14 cellular contexts compared by ENCODE assay signal in genomic region chr17:19250421-19251141, GRCh38. TPM values are rescaled to one million over a fixed set of nuclear protein-coding genes. Genes with fewer than 3 reads are reported as not detected.
A peak's percentile ranks its signal among the peaks of the same experiment; 100 is the strongest.
DNase-seq lines count a peak whose midpoint lies in the region; ATAC-seq, FAIRE-seq and TF ChIP-seq lines count a peak whose summit lies in the region.
"Had no signal": no experiment of that assay in that cellular context is flagged by ENCODE, and none has a peak within 500 bp of the region (broad histone marks: within the 10 kb centered on the region; RNA-seq: fewer than 3 reads in every experiment).

No MANE protein-coding gene starts in this region.

- no peaks in the 10 kb centered on the region for H3K9me3 ChIP-seq in pancreas
- no peaks in the 10 kb centered on the region for H3K9me3 ChIP-seq in aorta (ENCODE audit: control insufficient read depth, low read length)

- H3K36me3 ChIP-seq in pancreas (no peaks in the 10 kb centered on the region), aorta (ENCODE audit: control insufficient read depth in 1 of 2, insufficient read depth in 2 of 2, low read length in 1 of 2) (no peaks in the 10 kb centered on the region)

- H3K4me3 ChIP-seq in pancreas: no peak overlapping the region
- H3K4me3 ChIP-seq in aorta (ENCODE audit: low read length in 2 of 2): no peak overlapping the region

- no peak for FAIRE-seq in pancreas (lab: Jason Lieb, UNC)
- FAIRE-seq: astrocyte, GM18507 had no signal

- H3K27ac Mint-ChIP-seq in effector memory CD8-positive, alpha-beta T cell: no peak overlapping the region

- no peaks in the 10 kb centered on the region for H3K9me3 Mint-ChIP-seq in effector memory CD8-positive, alpha-beta T cell

- peak; percentile 88 for ATAC-seq in Right ventricle myocardium inferior
- ATAC-seq in pancreas: peak; percentile 58 to 75 (median 68)
- ATAC-seq in aorta (ENCODE audit: low FRiP score): peak; percentile 64
- no peak for ATAC-seq in effector memory CD8-positive, alpha-beta T cell (replicated peaks)
- no peak for ATAC-seq in GM21381 (IDR thresholded peaks at IDR 0.05; ENCODE audit: unreplicated experiment)
- ATAC-seq: Panc1 had no signal

- no peaks in the 10 kb centered on the region for H3K36me3 Mint-ChIP-seq in effector memory CD8-positive, alpha-beta T cell (ENCODE audit: insufficient read depth)

- H3K4me1 ChIP-seq in pancreas: peaks cover 7 to 25% (median 7%) of the 10 kb centered on the region in 3 donors
- H3K4me1 ChIP-seq in aorta (ENCODE audit: control insufficient read depth in 1 of 2, insufficient read depth in 2 of 2, low read length in 2 of 2): peaks cover 2 to 6% of the 10 kb centered on the region in 2 donors

- 78 to 81% methylated on average over 4 of the region's 4 CpGs for WGBS in pancreas, 2 donors
- 26 to 30% methylated on average over 4 of the region's 4 CpGs for WGBS in aorta, 2 donors

- H3K27ac ChIP-seq in pancreas: no peak overlapping the region
- H3K27ac ChIP-seq in aorta (ENCODE audit: low read depth in 1 of 2, low read length in 2 of 2): peak overlapping the region in 1 of 2 donors; percentile 50

- intact Hi-C loops in Right ventricle myocardium inferior (cut with DNase I): loop anchor here (2.0 kb wide), 2 partner anchors 20 to 48 kb away; no protein-coding TSS in a partner anchor
- intact Hi-C loops in cardiac septum (cut with DNase I): no loop called here
- intact Hi-C loops in head of caudate nucleus (cut with DNase I): no loop called here
- intact Hi-C loops in pancreas (cut with DNase I): no loop called here
- intact Hi-C loops in aorta (cut with DNase I): no loop called here

- no peak for TF ChIP-seq CTCF in pancreas (IDR thresholded peaks at IDR 0.05)

- H3K27me3 ChIP-seq in pancreas (no peaks in the 10 kb centered on the region), aorta (ENCODE audit: control insufficient read depth in 1 of 2, insufficient read depth in 2 of 2, low read length in 1 of 2) (peaks cover 0 to 2% of the 10 kb centered on the region in 2 donors)

- no peak overlapping the region for H3K4me3 Mint-ChIP-seq in effector memory CD8-positive, alpha-beta T cell

- H3K27me3 Mint-ChIP-seq in effector memory CD8-positive, alpha-beta T cell: no peaks in the 10 kb centered on the region

- peaks cover 5 to 7% of the 10 kb centered on the region in 2 donors for H3K4me1 Mint-ChIP-seq in effector memory CD8-positive, alpha-beta T cell (ENCODE audit: low read depth in 2 of 2)

- DNase-seq in Right ventricle myocardium inferior (ENCODE audit: missing footprints) (no peak), cardiac septum (ENCODE audit: low spot score) (no peak), head of caudate nucleus (peak; percentile 64 to 95 (median 87)), pancreas (no peak), aorta (peak; percentile 60 to 80), SIG-M5 (lab: John Stamatoyannopoulos, UW) (no peak)
- DNase-seq in effector memory CD8-positive, alpha-beta T cell: no peak
- DNase-seq: ACHN; activated CD8-positive, alpha-beta memory T cell treated with anti-CD3 and anti-CD28 coated beads, Interleukin-2, amount 50 U/mL, for 4 hours; NCI-H146 had no signal

RNA-seq across cellular contexts. Expression of gene EPN2, which starts 13.4 kb away (rescaled TPM):
- total RNA-seq in Right ventricle myocardium inferior (85.5 TPM), cardiac septum (78.4 TPM), pancreas (10 to 100 TPM; 13.4 to 29.4 (median 15.2) TPM), aorta (10 to 100 TPM; 56.1 to 67.7 TPM)
- polyA plus RNA-seq in pancreas (10 to 100 TPM; 15.5 to 17.5 TPM), aorta (10 to 100 TPM in 1 of 2 donors, 1 to 10 TPM in 1; 8.6 to 24.1 TPM)

Comparison
In these comparisons a context has a peak if more than half of its experiments do, and no peak if none do; other contexts are left out.
1. ATAC-seq: peak in Right ventricle myocardium inferior (single experiment), pancreas (4 of 4) and aorta (single experiment); none in effector memory CD8-positive, alpha-beta T cell (single experiment) and GM21381 (single experiment).
2. DNase-seq: peak in head of caudate nucleus (42 of 42) and aorta (2 of 2); none in Right ventricle myocardium inferior (single experiment), cardiac septum (single experiment), pancreas (0 of 6), SIG-M5 (single experiment) and effector memory CD8-positive, alpha-beta T cell (0 of 3).